Comparison of ENCODE assay signal across 1 cellular context in genomic region chr6:168261234-168261633, GRCh38.
TF ChIP-seq lines count a peak whose summit lies in the region.

No MANE protein-coding gene starts in this region.

TF ChIP-seq in HepG2, 621 proteins besides CTCF, POLR2A, EP300 and RAD21 (continued from another document):
- TF ChIP-seq FOXK1 (CRISPR knock-in tag; IDR thresholded peaks at IDR 0.05; ENCODE audit: borderline replicate concordance, low read depth) (no peak), ZBTB7A (CRISPR knock-in tag; IDR thresholded peaks at IDR 0.05) (peak; percentile 55; the same call in 1 of the 2 replicates), HBP1 (CRISPR knock-in tag; IDR thresholded peaks at IDR 0.05; ENCODE audit: low read depth) (no peak), ZNF207 (IDR thresholded peaks at IDR 0.05; ENCODE audit: borderline replicate concordance) (no peak), ZNF577 (CRISPR knock-in tag; IDR thresholded peaks at IDR 0.05; ENCODE audit: borderline replicate concordance, low read depth) (no peak), ZNF839 (CRISPR knock-in tag; IDR thresholded peaks at IDR 0.05; ENCODE audit: borderline replicate concordance) (0 out of 2 replicates have a peak, but pooled peaks have one; percentile 28), ZNF460 (CRISPR knock-in tag; IDR thresholded peaks at IDR 0.05; ENCODE audit: borderline replicate concordance) (no peak), ZNF891 (CRISPR knock-in tag; IDR thresholded peaks at IDR 0.05) (no peak), YEATS2 (CRISPR knock-in tag; IDR thresholded peaks at IDR 0.05; ENCODE audit: borderline replicate concordance) (no peak), ZNF225 (CRISPR knock-in tag; IDR thresholded peaks at IDR 0.05) (0 out of 2 replicates have a peak, but pooled peaks have one; percentile 49), GABPA (IDR thresholded peaks at IDR 0.05; ENCODE audit: low read depth, low read length) (no peak), GABPA (CRISPR knock-in tag; IDR thresholded peaks at IDR 0.05; ENCODE audit: low read depth) (no peak), PLRG1 (conservative IDR thresholded peaks at IDR 0.05) (no peak), ZSCAN5A (CRISPR knock-in tag; IDR thresholded peaks at IDR 0.05; ENCODE audit: borderline replicate concordance) (peak; percentile 19; the same call in 1 of the 2 replicates), MTF2 (CRISPR knock-in tag; IDR thresholded peaks at IDR 0.05; ENCODE audit: borderline replicate concordance) (peak; percentile 27; the same call in 1 of the 2 replicates), MAZ (IDR thresholded peaks at IDR 0.05; ENCODE audit: borderline replicate concordance, low read depth, low read length) (no peak), MAZ (CRISPR knock-in tag; IDR thresholded peaks at IDR 0.05; ENCODE audit: low read depth) (no peak), HMGXB4 (CRISPR knock-in tag; IDR thresholded peaks at IDR 0.05; ENCODE audit: borderline replicate concordance in 1 of 2, low read depth in 1 of 2) (0 out of 4 replicates have a peak, but pooled peaks of 1 of the 2 experiments have one; percentile 6), RBM22 (optimal IDR thresholded peaks at IDR 0.05; ENCODE audit: low read length) (no peak), KMT2A (CRISPR knock-in tag; IDR thresholded peaks at IDR 0.05) (no peak), ZNF282 (IDR thresholded peaks at IDR 0.05; ENCODE audit: partially characterized antibody) (no peak), BCLAF1 (IDR thresholded peaks at IDR 0.05) (no peak), MLLT10 (CRISPR knock-in tag; IDR thresholded peaks at IDR 0.05) (no peak), THAP9 (CRISPR knock-in tag; IDR thresholded peaks at IDR 0.05; ENCODE audit: borderline replicate concordance) (peak; percentile 11; the same call in 1 of the 2 replicates), KDM5B (CRISPR knock-in tag; IDR thresholded peaks at IDR 0.05; ENCODE audit: borderline replicate concordance) (0 out of 2 replicates have a peak, but pooled peaks have one; percentile 2), ZBTB20 (CRISPR knock-in tag; IDR thresholded peaks at IDR 0.05; ENCODE audit: borderline replicate concordance, low read depth) (peak; percentile 55; the same call in 1 of the 2 replicates), HOXA7 (CRISPR knock-in tag; IDR thresholded peaks at IDR 0.05) (no peak), NFE2L1 (CRISPR knock-in tag; IDR thresholded peaks at IDR 0.05; ENCODE audit: borderline replicate concordance) (0 out of 2 replicates have a peak, but pooled peaks have one; percentile 63), ZNF768 (CRISPR knock-in tag; IDR thresholded peaks at IDR 0.05) (0 out of 2 replicates have a peak, but pooled peaks have one; percentile 13), ZFP91 (CRISPR knock-in tag; IDR thresholded peaks at IDR 0.05; ENCODE audit: borderline replicate concordance) (peak; percentile 43; the same call in 1 of the 2 replicates), ZNF451 (CRISPR knock-in tag; IDR thresholded peaks at IDR 0.05) (0 out of 2 replicates have a peak, but pooled peaks have one; percentile 8), ZMYM3 (CRISPR knock-in tag; IDR thresholded peaks at IDR 0.05) (no peak), ZNF556 (CRISPR knock-in tag; IDR thresholded peaks at IDR 0.05; ENCODE audit: borderline replicate concordance) (no peak), MIER2 (CRISPR knock-in tag; IDR thresholded peaks at IDR 0.05) (no peak), ZSCAN30 (CRISPR knock-in tag; IDR thresholded peaks at IDR 0.05) (no peak), ZFP41 (CRISPR knock-in tag; IDR thresholded peaks at IDR 0.05; ENCODE audit: borderline replicate concordance) (no peak), ZNF782 (CRISPR knock-in tag; IDR thresholded peaks at IDR 0.05; ENCODE audit: borderline replicate concordance) (no peak), ATAD3A (CRISPR knock-in tag; IDR thresholded peaks at IDR 0.05) (no peak), KLF13 (CRISPR knock-in tag; IDR thresholded peaks at IDR 0.05) (0 out of 2 replicates have a peak, but pooled peaks have one; percentile 11)
